ENCODE assay signal across 12 cellular contexts in genomic region chr15:41791547-41791937, GRCh38. TPM values are rescaled to one million over a fixed set of nuclear protein-coding genes. Genes with fewer than 3 reads are reported as not detected.
DNase-seq lines count a peak whose midpoint lies in the region; ATAC-seq and TF ChIP-seq lines count a peak whose summit lies in the region.
"Had no signal": no experiment of that assay in that cellular context is flagged by ENCODE, and none has a peak within 500 bp of the region (broad histone marks: within the 10 kb centered on the region; RNA-seq: fewer than 3 reads in every experiment).

No MANE protein-coding gene starts in this region.

- TF ChIP-seq CTCF in nephron progenitor cell (IDR thresholded peaks at IDR 0.05): no peak

- H2AFZ ChIP-seq in ACC112 (ENCODE audit: low read length, unreplicated experiment): no peak overlapping the region

- peak overlapping the region; percentile 70 to 77 for H3K27ac Mint-ChIP-seq in effector memory CD8-positive, alpha-beta T cell
- peak overlapping the region; percentile 80 for H3K27ac Mint-ChIP-seq in nephron progenitor cell

- no peaks in the 10 kb centered on the region for H3K27me3 ChIP-seq in ACC112 (ENCODE audit: insufficient read depth, low read length)

- H3K79me2 ChIP-seq in ACC112 (ENCODE audit: control insufficient read depth, insufficient read depth, low read length, unreplicated experiment): peaks cover 37% of the 10 kb centered on the region

- H3K36me3 Mint-ChIP-seq in effector memory CD8-positive, alpha-beta T cell (ENCODE audit: insufficient read depth): no peaks in the 10 kb centered on the region
- no peaks in the 10 kb centered on the region for H3K36me3 Mint-ChIP-seq in nephron progenitor cell (ENCODE audit: low read depth)

- no peak for ATAC-seq in effector memory CD8-positive, alpha-beta T cell (replicated peaks)
- ATAC-seq in GM21786 (IDR thresholded peaks at IDR 0.05; ENCODE audit: unreplicated experiment) (no peak), HG03095 (IDR thresholded peaks at IDR 0.05; ENCODE audit: unreplicated experiment) (no peak)

- H3K4me3 Mint-ChIP-seq in effector memory CD8-positive, alpha-beta T cell: peak overlapping the region; percentile 39 to 43
- H3K4me3 Mint-ChIP-seq in nephron progenitor cell: no peak overlapping the region

- peaks cover 39 to 45% of the 10 kb centered on the region in 2 donors for H3K4me1 Mint-ChIP-seq in effector memory CD8-positive, alpha-beta T cell (ENCODE audit: low read depth in 2 of 2)
- peaks cover 70% of the 10 kb centered on the region for H3K4me1 Mint-ChIP-seq in nephron progenitor cell

- H3K36me3 ChIP-seq in ACC112 (ENCODE audit: insufficient read depth, low read length): no peaks in the 10 kb centered on the region
- H3K36me3 ChIP-seq: prostate gland had no signal

- no peaks in the 10 kb centered on the region for H3K27me3 Mint-ChIP-seq in effector memory CD8-positive, alpha-beta T cell
- no peaks in the 10 kb centered on the region for H3K27me3 Mint-ChIP-seq in nephron progenitor cell (ENCODE audit: low read depth, poor library complexity)
- H3K27me3 Mint-ChIP-seq: CD8-positive, alpha-beta memory T cell had no signal

- no peaks in the 10 kb centered on the region for H3K9me3 Mint-ChIP-seq in effector memory CD8-positive, alpha-beta T cell
- H3K9me3 Mint-ChIP-seq in nephron progenitor cell: no peaks in the 10 kb centered on the region
- H3K9me3 Mint-ChIP-seq: CD8-positive, alpha-beta memory T cell had no signal

- H3K27ac ChIP-seq in ACC112 (ENCODE audit: low read depth, low read length): peak overlapping the region; percentile 97
- H3K27ac ChIP-seq: prostate gland had no signal

- DNase-seq in Jurkat, Clone E6-1 (ENCODE audit: low read depth, low spot score): no peak
- no peak for DNase-seq in effector memory CD8-positive, alpha-beta T cell
- DNase-seq in nephron progenitor cell (no peak), DMS114 treated with DMSO at 0.1 percent for 48 hours (lab: John Stamatoyannopoulos, UW; ENCODE audit: unreplicated experiment) (no peak), NCI-H1092 (lab: John Stamatoyannopoulos, UW) (no peak)
- DNase-seq: activated effector memory CD4-positive, alpha-beta T cell treated with anti-CD3 and anti-CD28 coated beads, Interleukin-2, amount 50 U/mL, for 16 hours; CD8-positive, alpha-beta memory T cell; NCI-H526 had no signal

- H3K4me3 ChIP-seq in ACC112 (ENCODE audit: low read depth, low read length): peak overlapping the region; percentile 48; the same call in 1 of the 2 replicates
- H3K4me3 ChIP-seq in Jurkat, Clone E6-1 (ENCODE audit: low read length): peak overlapping the region; percentile 11; the same call in 1 of the 2 replicates
- H3K4me3 ChIP-seq: prostate gland had no signal

- H3K4me1 ChIP-seq in ACC112 (ENCODE audit: control insufficient read depth, insufficient read depth, low read length, unreplicated experiment): peaks cover 51% of the 10 kb centered on the region
- H3K4me1 ChIP-seq: prostate gland had no signal

RNA-seq across cellular contexts. Expression of gene MAPKBP1, which starts 17.3 kb away (rescaled TPM):
- 17.4 TPM for polyA plus RNA-seq in Jurkat, Clone E6-1 (2012; ENCODE audit: insufficient read depth, insufficient read length)

RNA-seq across cellular contexts. Expression of gene JMJD7, which starts 36.4 kb away (rescaled TPM):
- 11.4 TPM for polyA plus RNA-seq in Jurkat, Clone E6-1 (2012; ENCODE audit: insufficient read depth, insufficient read length)

RNA-seq across cellular contexts. Expression of gene PLA2G4B, which starts 47.1 kb away (rescaled TPM):
- polyA plus RNA-seq in Jurkat, Clone E6-1 (2012; ENCODE audit: insufficient read depth, insufficient read length): 3.9 TPM
